Comparison of ENCODE assay signal across 12 cellular contexts in genomic region chr2:216308532-216308931, GRCh38.
DNase-seq lines count a peak whose midpoint lies in the region; ATAC-seq and TF ChIP-seq lines count a peak whose summit lies in the region.
"Had no signal": no experiment of that assay in that cellular context is flagged by ENCODE, and none has a peak within 500 bp of the region (broad histone marks: within the 10 kb centered on the region; RNA-seq: fewer than 3 reads in every experiment).

No MANE protein-coding gene starts in this region.

- no peaks in the 10 kb centered on the region for H3F3A ChIP-seq in smooth muscle cell (ENCODE audit: low read depth)

- peak overlapping the region; percentile 34 for H3K4me2 ChIP-seq in smooth muscle cell

- H3K9me3 ChIP-seq in smooth muscle cell (replicated peaks; ENCODE audit: low read depth), result no peaks in the 10 kb centered on the region
- H3K9me3 ChIP-seq: ascending aorta had no signal

- H3K4me3 ChIP-seq in fibroblast of mammary gland (ENCODE audit: control insufficient read depth, low read depth, low read length) (no peak overlapping the region), smooth muscle cell (no peak overlapping the region)
- H3K4me3 ChIP-seq: ascending aorta had no signal

- H3K9ac ChIP-seq in smooth muscle cell (ENCODE audit: low read depth), result peak overlapping the region; percentile 83

- H3K27me3 ChIP-seq in smooth muscle cell (ENCODE audit: low read depth), result no peaks in the 10 kb centered on the region
- H3K27me3 ChIP-seq: ascending aorta had no signal

- 44% methylated on average over 4 of the region's 4 CpGs for WGBS in smooth muscle cell (ENCODE audit: low lambda C conversion rate)

- TF ChIP-seq CTCF in fibroblast of mammary gland (conservative IDR thresholded peaks at IDR 0.05; ENCODE audit: control insufficient read depth, insufficient read depth, low read depth, low read length) (no peak), smooth muscle cell (IDR thresholded peaks at IDR 0.05; ENCODE audit: borderline replicate concordance, insufficient read depth, poor library complexity, severe bottlenecking) (no peak)

- H2AFZ ChIP-seq in smooth muscle cell (ENCODE audit: low read depth), result peak overlapping the region; percentile 60

- H3K4me1 ChIP-seq in smooth muscle cell (ENCODE audit: low read depth), result no peaks in the 10 kb centered on the region
- H3K4me1 ChIP-seq: ascending aorta had no signal

- H4K20me1 ChIP-seq in smooth muscle cell (ENCODE audit: low read depth), result no peaks in the 10 kb centered on the region

- H3K27ac ChIP-seq in smooth muscle cell (ENCODE audit: low read depth), result peak overlapping the region; percentile 96
- H3K27ac ChIP-seq: ascending aorta had no signal

- DNase-seq in NCI-H82 (lab: John Stamatoyannopoulos, UW) (peak; percentile 62), NCI-H82 treated with DMSO at 0.1 percent for 48 hours (lab: John Stamatoyannopoulos, UW; ENCODE audit: unreplicated experiment) (no peak), NCI-H510A treated with DMSO at 0.1 percent for 48 hours (lab: John Stamatoyannopoulos, UW) (peak; percentile 89), fibroblast of mammary gland (ENCODE audit: low read depth) (peak; percentile 10), smooth muscle cell (lab: John Stamatoyannopoulos, UW; ENCODE audit: unreplicated experiment) (no peak), H4 (ENCODE audit: low spot score) (no peak)
- DNase-seq: activated CD4-positive, alpha-beta T cell treated with anti-CD3 and anti-CD28 coated beads for 36 hours; glutamatergic neuron had no signal

- H3K36me3 ChIP-seq in smooth muscle cell (ENCODE audit: low read depth), result no peaks in the 10 kb centered on the region
- H3K36me3 ChIP-seq: ascending aorta had no signal

- ATAC-seq in HG03108 (IDR thresholded peaks at IDR 0.05; ENCODE audit: unreplicated experiment) (no peak), GM21529 (IDR thresholded peaks at IDR 0.05; ENCODE audit: unreplicated experiment) (no peak)
- ATAC-seq: activated CD4-positive, alpha-beta T cell treated with anti-CD3 and anti-CD28 coated beads for 36 hours; left lobe of liver had no signal

- H3K79me2 ChIP-seq in smooth muscle cell (ENCODE audit: low read depth), result no peaks in the 10 kb centered on the region

Comparison
In these comparisons a context has a peak if more than half of its experiments do, and no peak if none do; other contexts are left out.
1. DNase-seq: peak in NCI-H82 (single experiment), NCI-H510A treated with DMSO at 0.1 percent for 48 hours (single experiment) and fibroblast of mammary gland (single experiment); none in NCI-H82 treated with DMSO at 0.1 percent for 48 hours (single experiment), smooth muscle cell (single experiment) and H4 (single experiment).